ENCODE assay signal across 14 cellular contexts in the genomic region with DNA sequence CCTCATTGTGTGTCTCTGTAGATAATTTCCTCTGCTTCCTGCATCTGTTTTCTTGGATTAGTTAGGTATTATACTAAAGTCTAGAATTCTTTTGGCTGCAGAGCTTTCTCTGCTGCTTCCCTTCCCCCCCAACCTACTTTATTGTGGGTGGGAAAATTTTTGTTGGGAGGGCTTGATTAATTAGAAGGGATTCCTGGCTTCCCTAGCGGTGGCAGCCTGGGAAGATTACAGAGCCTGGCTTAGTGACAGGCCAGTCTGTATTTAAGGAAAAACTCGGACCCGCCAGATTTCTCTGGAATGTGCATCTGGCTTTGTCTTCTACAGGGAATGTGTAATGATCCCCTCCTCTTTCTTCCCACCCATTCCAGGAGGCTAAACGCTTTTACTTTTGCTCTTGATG. TPM values are rescaled to one million over a fixed set of nuclear protein-coding genes. Genes with fewer than 3 reads are reported as not detected.
A peak's percentile ranks its signal among the peaks of the same experiment; 100 is the strongest.
DNase-seq lines count a peak whose midpoint lies in the region; ATAC-seq and TF ChIP-seq lines count a peak whose summit lies in the region.
"Had no signal": no experiment of that assay in that cellular context is flagged by ENCODE, and none has a peak within 500 bp of the region (broad histone marks: within the 10 kb centered on the region; RNA-seq: fewer than 3 reads in every experiment).

No MANE protein-coding gene starts in this region.

- peak overlapping the region; percentile 89 for H3K27ac ChIP-seq in HUES64 (ENCODE audit: low read depth, low read length)
- H3K27ac ChIP-seq in coronary artery = peak overlapping the region; percentile 44 to 63
- peak overlapping the region; percentile 9 for H3K27ac ChIP-seq in hepatocyte
- peak overlapping the region in 3 of 4 donors; percentile 3 to 72 (median 60) for H3K27ac ChIP-seq in sigmoid colon
- peak overlapping the region in 1 of 4 donors; percentile 2 for H3K27ac ChIP-seq in upper lobe of left lung

- intact Hi-C loops in sigmoid colon (cut with DNase I) = loop anchor here (5.0 to 10.0 kb wide), 2 partner anchors 808 to 1076 kb away; no protein-coding TSS in a partner anchor

- TF ChIP-seq POLR2A in sigmoid colon (IDR thresholded peaks at IDR 0.05) = no peak
- no peak for TF ChIP-seq POLR2A in upper lobe of left lung (IDR thresholded peaks at IDR 0.05)

- H3K27me3 ChIP-seq in HUES64 (ENCODE audit: insufficient read depth, low read length) (no peaks in the 10 kb centered on the region), hepatocyte (no peaks in the 10 kb centered on the region), sigmoid colon (no peaks in the 10 kb centered on the region), upper lobe of left lung (no peaks in the 10 kb centered on the region)

- H3K27ac Mint-ChIP-seq in T-helper 2 cell treated with Interferon-gamma antibody and Interleukin-4, amounts not matched to agents 5 μg/mL and 100 μg/mL, for 36 hours = no peak overlapping the region
- H3K27ac Mint-ChIP-seq: activated CD8-positive, alpha-beta T cell treated with anti-CD3 and anti-CD28 coated beads for 36 hours had no signal

- peak overlapping the region; percentile 26 for H3K4me2 ChIP-seq in hepatocyte

- TF ChIP-seq EP300 in sigmoid colon (IDR thresholded peaks at IDR 0.05) (no peak), upper lobe of left lung (IDR thresholded peaks at IDR 0.05) (no peak)

- H3K9me2 ChIP-seq in hepatocyte (replicated peaks; ENCODE audit: insufficient read depth) = no peaks in the 10 kb centered on the region

- H3K9me3 ChIP-seq in HUES64 (ENCODE audit: insufficient read depth, low read depth, low read length) (peaks cover 6% of the 10 kb centered on the region; the same call in 1 of the 2 replicates), hepatocyte (ENCODE audit: low read depth) (no peaks in the 10 kb centered on the region), sigmoid colon (no peaks in the 10 kb centered on the region), upper lobe of left lung (no peaks in the 10 kb centered on the region)

- ATAC-seq in GM21447 (IDR thresholded peaks at IDR 0.05; ENCODE audit: unreplicated experiment) (no peak), upper lobe of left lung (ENCODE audit: low FRiP score in 2 of 2) (no peak), GM21529 (IDR thresholded peaks at IDR 0.05; ENCODE audit: unreplicated experiment) (no peak)
- ATAC-seq: activated CD8-positive, alpha-beta T cell treated with anti-CD3 and anti-CD28 coated beads for 36 hours had no signal

- H3K9ac ChIP-seq in HUES64 (ENCODE audit: low read depth, low read length) = peak overlapping the region; percentile 66

- H3K4me3 ChIP-seq in HUES64 (ENCODE audit: low read length) = peak overlapping the region; percentile 10
- peak overlapping the region; percentile 27 for H3K4me3 ChIP-seq in coronary artery
- no peak overlapping the region for H3K4me3 ChIP-seq in hepatocyte
- H3K4me3 ChIP-seq in sigmoid colon = no peak overlapping the region
- no peak overlapping the region for H3K4me3 ChIP-seq in upper lobe of left lung

- 3% methylated on average over 4 of the region's 4 CpGs for WGBS in HUES64
- 39% methylated on average over 4 of the region's 4 CpGs for WGBS in hepatocyte (ENCODE audit: low lambda C conversion rate, missing lambda C conversion rate)
- WGBS in sigmoid colon, 2 donors = 67 to 87% methylated on average over 4 of the region's 4 CpGs
- 47 to 53% methylated on average over 4 of the region's 4 CpGs for WGBS in upper lobe of left lung, 2 donors

- H3K79me2 ChIP-seq in hepatocyte = no peaks in the 10 kb centered on the region

- H2AFZ ChIP-seq in hepatocyte = no peak overlapping the region

- H3K4me1 ChIP-seq in HUES64 (ENCODE audit: insufficient read depth, low read length) (peaks cover 60% of the 10 kb centered on the region), hepatocyte (ENCODE audit: insufficient read depth) (peaks cover 7% of the 10 kb centered on the region), sigmoid colon (peaks cover 0 to 45% (median 29%) of the 10 kb centered on the region in 4 donors), upper lobe of left lung (peaks cover 8 to 15% (median 13%) of the 10 kb centered on the region in 4 donors)

- H3K9me3 Mint-ChIP-seq in T-helper 2 cell treated with Interferon-gamma antibody and Interleukin-4, amounts not matched to agents 5 μg/mL and 100 μg/mL, for 36 hours = peaks cover 12% of the 10 kb centered on the region

- TF ChIP-seq CTCF in coronary artery (IDR thresholded peaks at IDR 0.05) (no peak), hepatocyte (IDR thresholded peaks at IDR 0.05; ENCODE audit: poor library complexity) (no peak), sigmoid colon (IDR thresholded peaks at IDR 0.05) (no peak), upper lobe of left lung (IDR thresholded peaks at IDR 0.05) (no peak)

- no peaks in the 10 kb centered on the region for H3K27me3 Mint-ChIP-seq in T-helper 2 cell treated with Interferon-gamma antibody and Interleukin-4, amounts not matched to agents 5 μg/mL and 100 μg/mL, for 36 hours (ENCODE audit: low read depth)
- H3K27me3 Mint-ChIP-seq: activated CD8-positive, alpha-beta T cell treated with anti-CD3 and anti-CD28 coated beads for 36 hours had no signal

- DNase-seq in coronary artery (ENCODE audit: low spot score) = no peak
- DNase-seq in hepatocyte (ENCODE audit: low spot score) = no peak
- no peak for DNase-seq in sigmoid colon
- no peak for DNase-seq in upper lobe of left lung
- DNase-seq in T-helper 2 cell treated with Interferon-gamma antibody and Interleukin-4, amounts not matched to agents 5 μg/mL and 100 μg/mL, for 36 hours (ENCODE audit: low spot score) = no peak
- DNase-seq: activated CD8-positive, alpha-beta T cell treated with anti-CD3 and anti-CD28 coated beads for 36 hours; activated naive CD4-positive, alpha-beta T cell treated with Interleukin-2 at 50 U/mL for 16 hours; cortex of kidney; Kasumi-1; retina; substantia nigra had no signal

- H3K36me3 ChIP-seq in HUES64 (ENCODE audit: insufficient read depth, low read length) = no peaks in the 10 kb centered on the region; the same call in 1 of the 2 replicates
- no peaks in the 10 kb centered on the region for H3K36me3 ChIP-seq in hepatocyte (replicated peaks; ENCODE audit: insufficient read depth, low read depth)
- no peaks in the 10 kb centered on the region for H3K36me3 ChIP-seq in sigmoid colon
- no peaks in the 10 kb centered on the region for H3K36me3 ChIP-seq in upper lobe of left lung

- peaks cover 29% of the 10 kb centered on the region for H3K4me1 Mint-ChIP-seq in T-helper 2 cell treated with Interferon-gamma antibody and Interleukin-4, amounts not matched to agents 5 μg/mL and 100 μg/mL, for 36 hours (ENCODE audit: low read depth)

- peaks cover 29% of the 10 kb centered on the region for H3K36me3 Mint-ChIP-seq in T-helper 2 cell treated with Interferon-gamma antibody and Interleukin-4, amounts not matched to agents 5 μg/mL and 100 μg/mL, for 36 hours (ENCODE audit: low read depth)

- no peak overlapping the region for H3K4me3 Mint-ChIP-seq in T-helper 2 cell treated with Interferon-gamma antibody and Interleukin-4, amounts not matched to agents 5 μg/mL and 100 μg/mL, for 36 hours
- H3K4me3 Mint-ChIP-seq: activated CD8-positive, alpha-beta T cell treated with anti-CD3 and anti-CD28 coated beads for 36 hours had no signal

- no peaks in the 10 kb centered on the region for H4K20me1 ChIP-seq in hepatocyte (ENCODE audit: insufficient read depth, poor library complexity, severe bottlenecking)

RNA-seq across cellular contexts. Expression of gene SLX4IP, which starts 31.2 kb away (rescaled TPM):
- 4.0 TPM for polyA plus RNA-seq in HUES64 (2013, experiment 1 of 2)
- 4.1 TPM for polyA plus RNA-seq in HUES64 (2013, experiment 2 of 2)
- total RNA-seq in hepatocyte (4.7 and 5.7 TPM in 2 replicates), sigmoid colon (1 to 10 TPM; 2.0 to 4.2 (median 2.5) TPM), upper lobe of left lung (1 to 10 TPM; 3.2 to 6.0 (median 4.5) TPM)
- polyA plus RNA-seq in hepatocyte (2.9 TPM in 2 replicates), sigmoid colon (1 to 10 TPM; 1.2 to 2.5 (median 2.3) TPM)

RNA-seq across cellular contexts. Expression of gene MKKS, which starts 32.3 kb away (rescaled TPM):
- polyA plus RNA-seq in HUES64 (2013, experiment 1 of 2) = 15.4 TPM
- polyA plus RNA-seq in HUES64 (2013, experiment 2 of 2) = 18.9 TPM
- total RNA-seq in hepatocyte (17.4 and 17.5 TPM in 2 replicates), sigmoid colon (10 to 100 TPM; 19.1 to 26.0 (median 22.2) TPM), upper lobe of left lung (10 to 100 TPM in 4 of 6 donors, 1 to 10 TPM in 2; 3.1 to 19.3 (median 11.8) TPM)
- polyA plus RNA-seq in hepatocyte (8.3 and 15.0 TPM in 2 replicates), sigmoid colon (10 to 100 TPM; 16.2 to 29.8 (median 19.1) TPM)

Comparison
In these comparisons a context has a peak if more than half of its experiments do, and no peak if none do; other contexts are left out.
1. H3K4me3 ChIP-seq: peak in HUES64 (single experiment) and coronary artery (single experiment); none in hepatocyte (single experiment), sigmoid colon (0 of 4) and upper lobe of left lung (0 of 4).